In the genomic region with DNA sequence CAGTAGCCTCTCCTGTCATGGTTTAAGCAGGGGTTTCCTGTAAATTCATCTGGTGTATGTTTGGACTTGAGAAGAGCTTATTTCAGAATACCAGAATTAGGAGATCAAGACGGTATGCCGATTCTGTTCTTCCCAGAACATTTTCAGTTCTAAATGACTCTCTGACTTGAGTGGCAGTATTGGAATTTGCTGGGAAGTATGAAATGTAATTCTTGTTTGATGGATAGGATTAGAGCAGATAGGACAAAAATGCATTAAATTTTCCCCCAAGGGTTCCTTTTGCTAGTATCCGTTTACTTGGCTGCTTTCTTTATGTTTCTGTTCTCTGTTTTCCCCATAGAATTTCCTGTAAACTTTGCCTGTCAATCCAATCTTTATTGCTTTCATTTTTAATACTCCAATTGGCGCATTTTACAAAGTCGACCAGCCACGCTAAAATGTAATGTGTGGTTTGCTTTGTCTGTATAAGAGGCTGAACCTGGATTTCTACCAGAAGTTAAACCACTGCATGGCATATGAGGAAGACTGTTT, we compare ENCODE assay signal across 23 cellular contexts.
A peak's percentile ranks its signal among the peaks of the same experiment; 100 is the strongest.
DNase-seq lines count a peak whose midpoint lies in the region; ATAC-seq, FAIRE-seq and TF ChIP-seq lines count a peak whose summit lies in the region.
"Had no signal": no experiment of that assay in that cellular context is flagged by ENCODE, and none has a peak within 500 bp of the region (broad histone marks: within the 10 kb centered on the region; RNA-seq: fewer than 3 reads in every experiment).

No MANE protein-coding gene starts in this region.

- H3K36me3 Mint-ChIP-seq in osteocyte (ENCODE audit: unreplicated experiment), result peaks cover 9% of the 10 kb centered on the region
- H3K36me3 Mint-ChIP-seq: CD8-positive, alpha-beta T cell had no signal

- no peaks in the 10 kb centered on the region for H3K79me2 ChIP-seq in hepatocyte

- H3K4me3 ChIP-seq in coronary artery, result peak overlapping the region; percentile 9
- H3K4me3 ChIP-seq in hepatocyte, result no peak overlapping the region
- H3K4me3 ChIP-seq: A549 had no signal

- no peaks in the 10 kb centered on the region for H3K27me3 ChIP-seq in hepatocyte
- H3K27me3 ChIP-seq: BE2C had no signal

- peaks cover 8% of the 10 kb centered on the region for H3K4me1 ChIP-seq in hepatocyte (ENCODE audit: insufficient read depth)
- H3K4me1 ChIP-seq: A549, BE2C had no signal

- no peaks in the 10 kb centered on the region for H3K9me3 ChIP-seq in hepatocyte (ENCODE audit: low read depth)
- H3K9me3 ChIP-seq: A549, BE2C had no signal

- peaks cover 60% of the 10 kb centered on the region for H3K4me1 Mint-ChIP-seq in osteocyte (ENCODE audit: unreplicated experiment)
- H3K4me1 Mint-ChIP-seq: H9 had no signal

- H2AFZ ChIP-seq in hepatocyte, result no peak overlapping the region

- H3K27ac Mint-ChIP-seq in osteocyte (ENCODE audit: unreplicated experiment), result peak overlapping the region; percentile 3
- H3K27ac Mint-ChIP-seq: CD8-positive, alpha-beta T cell; H9 had no signal

- no peaks in the 10 kb centered on the region for H3K9me2 ChIP-seq in hepatocyte (replicated peaks; ENCODE audit: insufficient read depth)

- no peaks in the 10 kb centered on the region for H4K20me1 ChIP-seq in hepatocyte (ENCODE audit: insufficient read depth, poor library complexity, severe bottlenecking)

- H3K36me3 ChIP-seq in hepatocyte (replicated peaks; ENCODE audit: insufficient read depth, low read depth), result no peaks in the 10 kb centered on the region
- H3K36me3 ChIP-seq: BE2C had no signal

- FAIRE-seq in urothelium cell line (lab: Jason Lieb, UNC), result no peak
- FAIRE-seq: A549, D721Med, G401.6, GM12891, GM19239, HepG2, HTR-8/SVneo had no signal

- H3K27ac ChIP-seq in coronary artery (no peak overlapping the region), hepatocyte (no peak overlapping the region)
- H3K27ac ChIP-seq: A549, C4-2B had no signal

- peak overlapping the region; percentile 58 for H3K4me2 ChIP-seq in hepatocyte
- H3K4me2 ChIP-seq: A549 had no signal

- H3K27me3 Mint-ChIP-seq in osteocyte (ENCODE audit: unreplicated experiment), result no peaks in the 10 kb centered on the region

- TF ChIP-seq CTCF in coronary artery (IDR thresholded peaks at IDR 0.05) (no peak), hepatocyte (IDR thresholded peaks at IDR 0.05; ENCODE audit: poor library complexity) (no peak), osteocyte (IDR thresholded peaks at IDR 0.05) (no peak)

- no peak overlapping the region for H3K4me3 Mint-ChIP-seq in osteocyte (ENCODE audit: unreplicated experiment)
- H3K4me3 Mint-ChIP-seq: CD8-positive, alpha-beta T cell; H9 had no signal

- WGBS in hepatocyte (ENCODE audit: low lambda C conversion rate, missing lambda C conversion rate), result 56% methylated on average over 6 of the region's 6 CpGs

- no peak for DNase-seq in coronary artery (ENCODE audit: low spot score)
- DNase-seq in hepatocyte (ENCODE audit: low spot score), result no peak
- DNase-seq in osteocyte (ENCODE audit: extremely low spot score, unreplicated experiment), result no peak
- no peak for DNase-seq in SIG-M5 (lab: John Stamatoyannopoulos, UW)
- DNase-seq in urothelium cell line (ENCODE audit: low spot score), result no peak
- DNase-seq: BE2C; CD8-positive, alpha-beta T cell; COR-L47; DMS153; DMS79 treated with DMSO at 0.1 percent for 48 hours; EL; GOT3; H9 had no signal

- no peaks in the 10 kb centered on the region for H3K9me3 Mint-ChIP-seq in osteocyte (ENCODE audit: unreplicated experiment)
- H3K9me3 Mint-ChIP-seq: CD8-positive, alpha-beta T cell; H9 had no signal

- ATAC-seq in HG03045 (IDR thresholded peaks at IDR 0.05; ENCODE audit: unreplicated experiment) (no peak), HG02571 (IDR thresholded peaks at IDR 0.05; ENCODE audit: unreplicated experiment) (no peak)
- ATAC-seq: A549; CD8-positive, alpha-beta T cell; HepG2 had no signal
